ENCODE assay signal across 1 cellular context in the genomic region with DNA sequence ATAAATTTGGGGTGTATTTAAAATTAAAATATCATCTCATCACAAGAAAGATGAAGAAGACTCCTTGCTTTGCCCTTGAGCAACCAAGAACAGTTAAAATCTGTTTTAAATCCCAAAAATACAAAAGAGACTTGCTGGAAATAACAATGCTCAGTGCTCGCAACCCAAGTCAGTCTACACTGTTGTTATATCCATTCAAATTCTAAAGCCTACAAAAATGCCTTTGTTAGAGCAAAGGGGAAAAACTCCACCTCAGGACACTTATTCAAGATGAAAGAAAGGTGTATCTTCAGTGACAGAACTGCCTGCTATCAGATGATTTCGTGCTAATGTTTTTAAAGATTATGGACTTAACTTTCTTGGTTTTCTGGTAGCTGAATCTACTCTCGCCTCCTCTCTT.
TF ChIP-seq lines count a peak whose summit lies in the region.

No MANE protein-coding gene starts in this region.

TF ChIP-seq in GM23338, 12 proteins besides CTCF, POLR2A, EP300 and RAD21 (continued from another document):
- TF ChIP-seq, protein P1, sequence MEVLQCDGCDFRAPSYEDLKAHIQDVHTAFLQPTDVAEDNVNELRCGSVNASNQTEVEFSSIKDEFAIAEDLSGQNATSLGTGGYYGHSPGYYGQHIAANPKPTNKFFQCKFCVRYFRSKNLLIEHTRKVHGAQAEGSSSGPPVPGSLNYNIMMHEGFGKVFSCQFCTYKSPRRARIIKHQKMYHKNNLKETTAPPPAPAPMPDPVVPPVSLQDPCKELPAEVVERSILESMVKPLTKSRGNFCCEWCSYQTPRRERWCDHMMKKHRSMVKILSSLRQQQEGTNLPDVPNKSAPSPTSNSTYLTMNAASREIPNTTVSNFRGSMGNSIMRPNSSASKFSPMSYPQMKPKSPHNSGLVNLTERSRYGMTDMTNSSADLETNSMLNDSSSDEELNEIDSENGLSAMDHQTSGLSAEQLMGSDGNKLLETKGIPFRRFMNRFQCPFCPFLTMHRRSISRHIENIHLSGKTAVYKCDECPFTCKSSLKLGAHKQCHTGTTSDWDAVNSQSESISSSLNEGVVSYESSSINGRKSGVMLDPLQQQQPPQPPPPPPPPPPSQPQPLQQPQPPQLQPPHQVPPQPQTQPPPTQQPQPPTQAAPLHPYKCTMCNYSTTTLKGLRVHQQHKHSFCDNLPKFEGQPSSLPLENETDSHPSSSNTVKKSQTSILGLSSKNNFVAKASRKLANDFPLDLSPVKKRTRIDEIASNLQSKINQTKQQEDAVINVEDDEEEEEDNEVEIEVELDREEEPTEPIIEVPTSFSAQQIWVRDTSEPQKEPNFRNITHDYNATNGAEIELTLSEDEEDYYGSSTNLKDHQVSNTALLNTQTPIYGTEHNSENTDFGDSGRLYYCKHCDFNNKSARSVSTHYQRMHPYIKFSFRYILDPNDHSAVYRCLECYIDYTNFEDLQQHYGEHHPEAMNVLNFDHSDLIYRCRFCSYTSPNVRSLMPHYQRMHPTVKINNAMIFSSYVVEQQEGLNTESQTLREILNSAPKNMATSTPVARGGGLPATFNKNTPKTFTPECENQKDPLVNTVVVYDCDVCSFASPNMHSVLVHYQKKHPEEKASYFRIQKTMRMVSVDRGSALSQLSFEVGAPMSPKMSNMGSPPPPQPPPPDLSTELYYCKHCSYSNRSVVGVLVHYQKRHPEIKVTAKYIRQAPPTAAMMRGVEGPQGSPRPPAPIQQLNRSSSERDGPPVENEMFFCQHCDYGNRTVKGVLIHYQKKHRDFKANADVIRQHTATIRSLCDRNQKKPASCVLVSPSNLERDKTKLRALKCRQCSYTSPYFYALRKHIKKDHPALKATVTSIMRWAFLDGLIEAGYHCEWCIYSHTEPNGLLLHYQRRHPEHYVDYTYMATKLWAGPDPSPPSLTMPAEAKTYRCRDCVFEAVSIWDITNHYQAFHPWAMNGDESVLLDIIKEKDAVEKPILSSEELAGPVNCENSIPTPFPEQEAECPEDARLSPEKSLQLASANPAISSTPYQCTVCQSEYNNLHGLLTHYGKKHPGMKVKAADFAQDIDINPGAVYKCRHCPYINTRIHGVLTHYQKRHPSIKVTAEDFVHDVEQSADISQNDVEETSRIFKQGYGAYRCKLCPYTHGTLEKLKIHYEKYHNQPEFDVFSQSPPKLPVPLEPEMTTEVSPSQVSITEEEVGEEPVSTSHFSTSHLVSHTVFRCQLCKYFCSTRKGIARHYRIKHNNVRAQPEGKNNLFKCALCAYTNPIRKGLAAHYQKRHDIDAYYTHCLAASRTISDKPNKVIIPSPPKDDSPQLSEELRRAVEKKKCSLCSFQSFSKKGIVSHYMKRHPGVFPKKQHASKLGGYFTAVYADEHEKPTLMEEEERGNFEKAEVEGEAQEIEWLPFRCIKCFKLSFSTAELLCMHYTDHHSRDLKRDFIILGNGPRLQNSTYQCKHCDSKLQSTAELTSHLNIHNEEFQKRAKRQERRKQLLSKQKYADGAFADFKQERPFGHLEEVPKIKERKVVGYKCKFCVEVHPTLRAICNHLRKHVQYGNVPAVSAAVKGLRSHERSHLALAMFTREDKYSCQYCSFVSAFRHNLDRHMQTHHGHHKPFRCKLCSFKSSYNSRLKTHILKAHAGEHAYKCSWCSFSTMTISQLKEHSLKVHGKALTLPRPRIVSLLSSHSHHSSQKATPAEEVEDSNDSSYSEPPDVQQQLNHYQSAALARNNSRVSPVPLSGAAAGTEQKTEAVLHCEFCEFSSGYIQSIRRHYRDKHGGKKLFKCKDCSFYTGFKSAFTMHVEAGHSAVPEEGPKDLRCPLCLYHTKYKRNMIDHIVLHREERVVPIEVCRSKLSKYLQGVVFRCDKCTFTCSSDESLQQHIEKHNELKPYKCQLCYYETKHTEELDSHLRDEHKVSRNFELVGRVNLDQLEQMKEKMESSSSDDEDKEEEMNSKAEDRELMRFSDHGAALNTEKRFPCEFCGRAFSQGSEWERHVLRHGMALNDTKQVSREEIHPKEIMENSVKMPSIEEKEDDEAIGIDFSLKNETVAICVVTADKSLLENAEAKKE (CRISPR knock-in tag; IDR thresholded peaks at IDR 0.05) = no peak
- no peak for TF ChIP-seq EZH2 (IDR thresholded peaks at IDR 0.05; ENCODE audit: low read depth, unreplicated experiment)
- TF ChIP-seq POLR2AphosphoS5 (IDR thresholded peaks at IDR 0.05; ENCODE audit: low read depth) = no peak
- TF ChIP-seq, protein P2, sequence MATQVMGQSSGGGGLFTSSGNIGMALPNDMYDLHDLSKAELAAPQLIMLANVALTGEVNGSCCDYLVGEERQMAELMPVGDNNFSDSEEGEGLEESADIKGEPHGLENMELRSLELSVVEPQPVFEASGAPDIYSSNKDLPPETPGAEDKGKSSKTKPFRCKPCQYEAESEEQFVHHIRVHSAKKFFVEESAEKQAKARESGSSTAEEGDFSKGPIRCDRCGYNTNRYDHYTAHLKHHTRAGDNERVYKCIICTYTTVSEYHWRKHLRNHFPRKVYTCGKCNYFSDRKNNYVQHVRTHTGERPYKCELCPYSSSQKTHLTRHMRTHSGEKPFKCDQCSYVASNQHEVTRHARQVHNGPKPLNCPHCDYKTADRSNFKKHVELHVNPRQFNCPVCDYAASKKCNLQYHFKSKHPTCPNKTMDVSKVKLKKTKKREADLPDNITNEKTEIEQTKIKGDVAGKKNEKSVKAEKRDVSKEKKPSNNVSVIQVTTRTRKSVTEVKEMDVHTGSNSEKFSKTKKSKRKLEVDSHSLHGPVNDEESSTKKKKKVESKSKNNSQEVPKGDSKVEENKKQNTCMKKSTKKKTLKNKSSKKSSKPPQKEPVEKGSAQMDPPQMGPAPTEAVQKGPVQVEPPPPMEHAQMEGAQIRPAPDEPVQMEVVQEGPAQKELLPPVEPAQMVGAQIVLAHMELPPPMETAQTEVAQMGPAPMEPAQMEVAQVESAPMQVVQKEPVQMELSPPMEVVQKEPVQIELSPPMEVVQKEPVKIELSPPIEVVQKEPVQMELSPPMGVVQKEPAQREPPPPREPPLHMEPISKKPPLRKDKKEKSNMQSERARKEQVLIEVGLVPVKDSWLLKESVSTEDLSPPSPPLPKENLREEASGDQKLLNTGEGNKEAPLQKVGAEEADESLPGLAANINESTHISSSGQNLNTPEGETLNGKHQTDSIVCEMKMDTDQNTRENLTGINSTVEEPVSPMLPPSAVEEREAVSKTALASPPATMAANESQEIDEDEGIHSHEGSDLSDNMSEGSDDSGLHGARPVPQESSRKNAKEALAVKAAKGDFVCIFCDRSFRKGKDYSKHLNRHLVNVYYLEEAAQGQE (IDR thresholded peaks at IDR 0.05; ENCODE audit: unreplicated experiment) = no peak
- TF ChIP-seq CREB1 (CRISPR knock-in tag; IDR thresholded peaks at IDR 0.05; ENCODE audit: low read depth) = no peak
- no peak for TF ChIP-seq EZH2phosphoT487 (IDR thresholded peaks at IDR 0.05; ENCODE audit: unreplicated experiment)
- TF ChIP-seq NANOG (IDR thresholded peaks at IDR 0.05; ENCODE audit: borderline replicate concordance) = no peak
- TF ChIP-seq ZNF331 (CRISPR knock-in tag; IDR thresholded peaks at IDR 0.05; ENCODE audit: low read depth) = no peak
- no peak for TF ChIP-seq ZNF114 (CRISPR knock-in tag; IDR thresholded peaks at IDR 0.05)
- no peak for TF ChIP-seq STAT1 (IDR thresholded peaks at IDR 0.05; ENCODE audit: unreplicated experiment)
- TF ChIP-seq JUNB (IDR thresholded peaks at IDR 0.05; ENCODE audit: unreplicated experiment) = no peak
